Comparison of ENCODE assay signal across 8 cellular contexts in the genomic region with DNA sequence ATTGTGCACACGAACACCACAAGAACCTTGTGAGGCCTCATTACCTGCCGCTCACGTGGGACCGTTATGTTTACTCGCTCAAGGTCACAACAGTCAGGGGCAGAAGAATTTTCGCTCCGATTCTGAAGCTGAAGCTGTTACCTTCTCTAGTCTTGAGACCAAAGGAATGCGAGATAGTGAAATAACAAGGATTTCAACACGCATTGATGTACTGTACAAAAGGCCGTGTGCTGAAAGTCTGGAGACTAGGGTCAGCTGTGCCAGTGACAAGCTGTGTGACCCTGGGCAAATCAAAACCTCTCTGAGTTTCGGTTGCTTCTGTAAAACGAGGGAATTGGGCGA. TPM values are rescaled to one million over a fixed set of nuclear protein-coding genes. Genes with fewer than 3 reads are reported as not detected.
A peak's percentile ranks its signal among the peaks of the same experiment; 100 is the strongest.
DNase-seq lines count a peak whose midpoint lies in the region; ATAC-seq and TF ChIP-seq lines count a peak whose summit lies in the region.

No MANE protein-coding gene starts in this region.

- H3K4me3 ChIP-seq in BLaER1 (peak overlapping the region; percentile 73), iPS-18a (ENCODE audit: low read length) (peak overlapping the region; percentile 80)

- peaks cover 10 to 15% of the 10 kb centered on the region in 2 donors for H3K9me3 Mint-ChIP-seq in activated naive CD4-positive, alpha-beta T cell treated with anti-CD3 and anti-CD28 coated beads, Interleukin-2, amount 50 U/mL, for 72 hours

- H3K36me3 ChIP-seq in BLaER1: peaks cover 9% of the 10 kb centered on the region; the same call in 1 of the 2 replicates
- H3K36me3 ChIP-seq in iPS-18a (ENCODE audit: control insufficient read depth, low read depth, low read length): no peaks in the 10 kb centered on the region

- no peaks in the 10 kb centered on the region for H4K20me1 ChIP-seq in BLaER1

- ATAC-seq in GM21786 (IDR thresholded peaks at IDR 0.05; ENCODE audit: unreplicated experiment): peak; percentile 19
- peak; percentile 34 to 50 for ATAC-seq in activated naive CD4-positive, alpha-beta T cell treated with anti-CD3 and anti-CD28 coated beads, Interleukin-2, amount 50 U/mL, for 72 hours

- peak overlapping the region; percentile 96 for H3K4me2 ChIP-seq in BLaER1

- H3K27ac ChIP-seq in BLaER1: peak overlapping the region; percentile 94
- H3K27ac ChIP-seq in iPS-18a (ENCODE audit: low read length): peak overlapping the region; percentile 52

- DNase-seq in NCI-H774 (lab: John Stamatoyannopoulos, UW) (peak; percentile 17), cerebellum (ENCODE audit: low spot score) (no peak), GM10266 (ENCODE audit: extremely low spot score) (no peak)
- DNase-seq in activated naive CD4-positive, alpha-beta T cell treated with anti-CD3 and anti-CD28 coated beads, Interleukin-2, amount 50 U/mL, for 72 hours (ENCODE audit: low spot score in 2 of 2): peak; percentile 47 to 63
- peak; percentile 54 to 55 for DNase-seq in stimulated activated CD4-positive, alpha-beta T cell treated with anti-CD3 and anti-CD28 coated beads, Interleukin-2, amount 100 ng/mL, for 24 hours

- H3K36me3 Mint-ChIP-seq in activated naive CD4-positive, alpha-beta T cell treated with anti-CD3 and anti-CD28 coated beads, Interleukin-2, amount 50 U/mL, for 72 hours: peaks cover 37 to 46% of the 10 kb centered on the region in 2 donors

- peak overlapping the region; percentile 99 for H3K27ac Mint-ChIP-seq in activated naive CD4-positive, alpha-beta T cell treated with anti-CD3 and anti-CD28 coated beads, Interleukin-2, amount 50 U/mL, for 72 hours

- H3K9ac ChIP-seq in BLaER1 (peak overlapping the region; percentile 94), iPS-18a (ENCODE audit: low read length) (peak overlapping the region; percentile 79)

- H3K27me3 ChIP-seq in BLaER1 (no peaks in the 10 kb centered on the region), iPS-18a (ENCODE audit: control insufficient read depth, insufficient read depth, low read length) (no peaks in the 10 kb centered on the region)

- H3K4me1 ChIP-seq in BLaER1: peaks cover 54% of the 10 kb centered on the region
- H3K4me1 ChIP-seq in iPS-18a (ENCODE audit: control insufficient read depth, low read depth, low read length): peaks cover 25% of the 10 kb centered on the region

- no peak for TF ChIP-seq CTCF in GM10266 (IDR thresholded peaks at IDR 0.05; ENCODE audit: control insufficient read depth, insufficient read depth, low read depth, missing control alignments)

- H3K9me3 ChIP-seq in BLaER1 (peaks cover 19% of the 10 kb centered on the region), iPS-18a (ENCODE audit: control insufficient read depth, low read depth, low read length) (peaks cover 3% of the 10 kb centered on the region)

RNA-seq across cellular contexts. Expression of a gene that starts 0.6 kb away (rescaled TPM):
- 10 to 100 TPM; 18.3 to 19.4 TPM for total RNA-seq in activated naive CD4-positive, alpha-beta T cell treated with anti-CD3 and anti-CD28 coated beads, Interleukin-2, amount 50 U/mL, for 72 hours
- 5.4 TPM for total RNA-seq in cerebellum

Comparison
In these comparisons a context has a peak if more than half of its experiments do, and no peak if none do; other contexts are left out.
1. DNase-seq: peak in NCI-H774 (single experiment), activated naive CD4-positive, alpha-beta T cell treated with anti-CD3 and anti-CD28 coated beads, Interleukin-2, amount 50 U/mL, for 72 hours (2 of 2) and stimulated activated CD4-positive, alpha-beta T cell treated with anti-CD3 and anti-CD28 coated beads, Interleukin-2, amount 100 ng/mL, for 24 hours (2 of 2); none in cerebellum (single experiment) and GM10266 (single experiment).